In the genomic region with DNA sequence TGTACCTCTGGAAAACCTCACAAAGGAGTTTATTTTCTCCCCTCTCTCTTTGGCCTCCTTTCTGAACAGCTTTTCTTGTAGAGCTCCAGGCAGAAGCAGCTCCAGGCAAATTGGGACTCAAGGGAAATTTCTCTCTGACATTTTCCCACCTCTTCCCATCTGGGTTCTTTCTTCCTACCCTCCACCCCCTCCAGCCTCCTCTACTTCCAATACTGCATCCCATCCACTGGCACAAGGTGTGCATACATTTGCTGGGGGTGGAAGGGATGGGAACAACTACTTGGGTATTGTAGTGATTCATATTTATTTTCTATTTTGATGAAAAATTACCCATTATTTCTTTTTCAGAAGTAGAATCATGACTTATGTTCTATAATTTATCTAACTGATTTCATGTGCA, we compare ENCODE assay signal across 20 cellular contexts.
"Had no signal": no experiment of that assay in that cellular context is flagged by ENCODE, and none has a peak within 500 bp of the region (broad histone marks: within the 10 kb centered on the region; RNA-seq: fewer than 3 reads in every experiment).

No MANE protein-coding gene starts in this region.

- H3K4me1 ChIP-seq: colonic mucosa, prostate gland had no signal

- H3K9me3 Mint-ChIP-seq: endodermal cell; naive thymus-derived CD8-positive, alpha-beta T cell had no signal

- H3K4me3 Mint-ChIP-seq: endodermal cell; naive thymus-derived CD8-positive, alpha-beta T cell had no signal

- H3K9me3 ChIP-seq: colonic mucosa, ovary, prostate gland, spleen, stomach had no signal

- ATAC-seq: foreskin keratinocyte; left colon; naive thymus-derived CD8-positive, alpha-beta T cell had no signal

- H3K27ac ChIP-seq: foreskin keratinocyte, ovary, spleen had no signal

- DNase-seq: cerebellar nuclear complex; colonic mucosa; dermis blood vessel endothelial cell; effector CD4-positive, alpha-beta T cell; endodermal cell; erythroblast; foreskin keratinocyte; left colon; left ventricle myocardium superior; mesendoderm; naive thymus-derived CD8-positive, alpha-beta T cell; ovary; spleen; stimulated activated CD4-positive, alpha-beta T cell treated with anti-CD3 and anti-CD28 coated beads, Interleukin-2, amount 100 ng/mL, for 24 hours; stimulated activated naive CD4-positive, alpha-beta T cell; stomach; trophoblast cell had no signal

- H3K4me3 ChIP-seq: colonic mucosa, hepatocyte, lung, ovary, prostate gland, spleen, stomach had no signal

- H3K36me3 Mint-ChIP-seq: naive thymus-derived CD8-positive, alpha-beta T cell had no signal

- H3K36me3 ChIP-seq: colonic mucosa, ovary, prostate gland, spleen, stomach had no signal

- H3K27ac Mint-ChIP-seq: endodermal cell had no signal

- H3K27me3 Mint-ChIP-seq: naive thymus-derived CD8-positive, alpha-beta T cell had no signal
